20 cellular contexts compared by ENCODE assay signal in the genomic region with DNA sequence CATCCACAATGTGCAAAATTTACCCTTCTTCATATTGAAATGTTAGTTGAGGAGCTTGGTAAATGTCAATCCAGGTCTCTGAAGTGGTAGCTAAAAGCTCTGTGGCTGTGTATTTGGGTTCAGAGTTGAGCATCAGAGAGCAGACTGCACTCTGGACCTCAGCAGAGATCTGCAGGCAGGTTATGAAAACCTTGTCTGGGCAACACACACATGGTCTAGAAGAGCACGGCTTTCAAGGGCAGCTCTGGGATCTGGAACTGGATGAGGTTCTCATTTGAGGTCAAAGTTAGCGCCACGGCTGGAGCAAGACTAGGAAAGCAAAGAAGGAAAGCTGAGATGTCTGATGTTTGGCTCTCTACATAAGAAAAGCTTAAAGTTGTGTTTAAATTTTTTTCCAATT.
"Had no signal": no experiment of that assay in that cellular context is flagged by ENCODE, and none has a peak within 500 bp of the region (broad histone marks: within the 10 kb centered on the region; RNA-seq: fewer than 3 reads in every experiment).

No MANE protein-coding gene starts in this region.

- DNase-seq: KBM-7, MG63, NCI-H1092, NCI-H1105 treated with DMSO at 0.1 percent for 48 hours, NCI-H1417 treated with DMSO at 0.1 percent for 48 hours, NCI-H146, NCI-H1694 treated with DMSO at 0.1 percent for 48 hours, NCI-H1930, NCI-H2081, NCI-H2107, NCI-H2227 treated with DMSO at 0.1 percent for 48 hours, NCI-H524, NCI-H526 treated with DMSO at 0.1 percent for 48 hours, NCI-H748 treated with DMSO at 0.1 percent for 48 hours, PC-3, SHP77, SK-N-SH had no signal

- H3K4me3 ChIP-seq: MG63 had no signal

- H3K27ac ChIP-seq: HL-60, RWPE1 had no signal

- H3K9me3 ChIP-seq: MG63, SK-N-SH had no signal

- ATAC-seq: Panc1, PC-3 had no signal

- H3K36me3 ChIP-seq: MG63 had no signal

- H3K27me3 ChIP-seq: MG63 had no signal
